In genomic region chr3:74269689-74270088, GRCh38 we compare ENCODE assay signal across 8 cellular contexts.
"Had no signal": no experiment of that assay in that cellular context is flagged by ENCODE, and none has a peak within 500 bp of the region (broad histone marks: within the 10 kb centered on the region; RNA-seq: fewer than 3 reads in every experiment).

No MANE protein-coding gene starts in this region.

- DNase-seq: GDM1, GF-D8 had no signal

- H3K4me3 ChIP-seq: GM12878 had no signal

- ATAC-seq: GM12878 had no signal

- FAIRE-seq: G401.6, GM12878, GM12891, GM12892, GM18507, GM19239 had no signal
